24 cellular contexts compared by ENCODE assay signal in the genomic region with DNA sequence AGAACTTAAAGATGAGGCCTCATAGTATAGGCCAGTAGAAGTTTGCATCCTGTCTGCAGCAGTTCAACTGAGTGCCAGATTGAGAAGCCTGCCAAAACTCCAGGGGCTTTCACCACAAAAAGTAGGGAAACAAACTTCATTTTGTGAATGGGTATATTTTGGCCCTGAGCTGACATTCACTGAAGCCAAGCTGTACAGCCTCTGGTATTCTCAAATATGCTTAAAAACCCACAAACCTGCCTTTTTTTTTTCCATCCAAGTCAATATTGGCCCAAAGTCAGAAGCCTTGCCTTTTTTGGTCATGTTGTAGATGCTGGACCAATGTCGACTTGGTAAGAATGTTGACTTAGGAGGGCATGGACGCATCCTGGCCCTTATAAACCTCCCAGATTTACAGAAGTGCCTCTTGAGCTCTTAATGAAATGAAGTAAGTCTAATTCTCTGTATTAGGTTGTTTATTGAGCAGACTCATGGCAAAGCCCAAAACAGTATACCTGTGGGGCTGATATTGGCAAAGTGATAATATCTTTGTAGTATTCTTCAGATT.
DNase-seq lines count a peak whose midpoint lies in the region; ATAC-seq, FAIRE-seq and TF ChIP-seq lines count a peak whose summit lies in the region.
"Had no signal": no experiment of that assay in that cellular context is flagged by ENCODE, and none has a peak within 500 bp of the region (broad histone marks: within the 10 kb centered on the region; RNA-seq: fewer than 3 reads in every experiment).

No MANE protein-coding gene starts in this region.

- intact Hi-C loops in activated CD8-positive, alpha-beta T cell treated with anti-CD3 and anti-CD28 coated beads for 36 hours (cut with micrococcal nuclease): no loop called here
- intact Hi-C loops in CD8-positive, alpha-beta T cell (cut with DNase I, micrococcal nuclease): loop anchor here in 1 of 2 experiments (10.0 kb wide), 2 partner anchors 71 to 179 kb away; no protein-coding TSS in a partner anchor

- H3K36me3 ChIP-seq in CD8-positive, alpha-beta T cell (ENCODE audit: insufficient read depth, low read length): no peaks in the 10 kb centered on the region
- no peaks in the 10 kb centered on the region for H3K36me3 ChIP-seq in astrocyte (ENCODE audit: insufficient read depth, low read length)
- H3K36me3 ChIP-seq: SJCRH30 had no signal

- no peak overlapping the region for H3K4me3 Mint-ChIP-seq in activated CD8-positive, alpha-beta T cell treated with anti-CD3 and anti-CD28 coated beads for 36 hours
- H3K4me3 Mint-ChIP-seq in activated CD8-positive, alpha-beta T cell treated with anti-CD3 and anti-CD28 coated beads, Interleukin-2, amount 10 ng/mL, durations not matched to agents 7 days and 5 days: no peak overlapping the region
- no peak overlapping the region for H3K4me3 Mint-ChIP-seq in CD8-positive, alpha-beta T cell
- H3K4me3 Mint-ChIP-seq in astrocyte (ENCODE audit: unreplicated experiment): no peak overlapping the region
- H3K4me3 Mint-ChIP-seq in naive thymus-derived CD8-positive, alpha-beta T cell: peak overlapping the region in 8 of 10 donors; percentile 16 to 74 (median 50)
- H3K4me3 Mint-ChIP-seq: GM23338 had no signal

- no peak for FAIRE-seq in astrocyte (lab: Jason Lieb, UNC)
- FAIRE-seq: A204.1, GM12892, HTR-8/SVneo, RCC 7860 had no signal

- no peaks in the 10 kb centered on the region for H4K20me1 ChIP-seq in astrocyte (ENCODE audit: insufficient read depth, low read length)

- H3K27ac ChIP-seq in CD8-positive, alpha-beta T cell (ENCODE audit: low read depth, low read length): no peak overlapping the region
- no peak overlapping the region for H3K27ac ChIP-seq in astrocyte (ENCODE audit: low read depth, low read length)
- H3K27ac ChIP-seq: C4-2B, SJCRH30 had no signal

- no peaks in the 10 kb centered on the region for H3K27me3 ChIP-seq in CD8-positive, alpha-beta T cell (ENCODE audit: insufficient read depth, low read length)
- peaks cover 9% of the 10 kb centered on the region for H3K27me3 ChIP-seq in astrocyte (ENCODE audit: insufficient read depth, low read length)
- H3K27me3 ChIP-seq: SJCRH30 had no signal

- H3K36me3 Mint-ChIP-seq in activated CD8-positive, alpha-beta T cell treated with anti-CD3 and anti-CD28 coated beads for 36 hours (ENCODE audit: low read depth): peaks cover 13% of the 10 kb centered on the region
- peaks cover 15% of the 10 kb centered on the region for H3K36me3 Mint-ChIP-seq in activated CD8-positive, alpha-beta T cell treated with anti-CD3 and anti-CD28 coated beads, Interleukin-2, amount 10 ng/mL, durations not matched to agents 7 days and 5 days (ENCODE audit: low read depth)
- H3K36me3 Mint-ChIP-seq in CD8-positive, alpha-beta T cell: peaks cover 23% of the 10 kb centered on the region
- H3K36me3 Mint-ChIP-seq in astrocyte (ENCODE audit: low read depth, unreplicated experiment): no peaks in the 10 kb centered on the region
- H3K36me3 Mint-ChIP-seq in naive thymus-derived CD8-positive, alpha-beta T cell: peaks cover 0 to 19% (median 14%) of the 10 kb centered on the region in 3 donors

- H3K4me1 Mint-ChIP-seq in activated CD8-positive, alpha-beta T cell treated with anti-CD3 and anti-CD28 coated beads for 36 hours (ENCODE audit: low read depth): peaks cover 37% of the 10 kb centered on the region
- peaks cover 33% of the 10 kb centered on the region for H3K4me1 Mint-ChIP-seq in activated CD8-positive, alpha-beta T cell treated with anti-CD3 and anti-CD28 coated beads, Interleukin-2, amount 10 ng/mL, durations not matched to agents 7 days and 5 days (ENCODE audit: low read depth)
- H3K4me1 Mint-ChIP-seq in CD8-positive, alpha-beta T cell (ENCODE audit: low read depth): peaks cover 59% of the 10 kb centered on the region
- peaks cover 11% of the 10 kb centered on the region for H3K4me1 Mint-ChIP-seq in astrocyte (ENCODE audit: low read depth, unreplicated experiment)
- H3K4me1 Mint-ChIP-seq in naive thymus-derived CD8-positive, alpha-beta T cell: peaks cover 20 to 56% (median 50%) of the 10 kb centered on the region in 4 donors

- POLR2A ChIA-PET in activated CD8-positive, alpha-beta T cell treated with anti-CD3 and anti-CD28 coated beads for 36 hours (lab: Charles Lee): interaction anchor here (1.0 kb wide), 1 partner anchor 8 kb away, joined by 3 read pairs; no protein-coding TSS in a partner anchor
- POLR2A ChIA-PET in activated CD8-positive, alpha-beta T cell treated with anti-CD3 and anti-CD28 coated beads, Interleukin-2, amount 10 ng/mL, durations not matched to agents 7 days and 5 days (lab: Charles Lee): interaction anchor here (0.5 kb wide), 1 partner anchor 1904 kb away, joined by 3 read pairs; no protein-coding TSS in a partner anchor
- POLR2A ChIA-PET in CD8-positive, alpha-beta T cell (lab: Charles Lee): no interaction called here
- POLR2A ChIA-PET in naive thymus-derived CD8-positive, alpha-beta T cell (lab: Charles Lee): no interaction called here
- POLR2A ChIA-PET in HEK293T (lab: Yijun Ruan, JAX): no interaction called here

- no peaks in the 10 kb centered on the region for H3K27me3 Mint-ChIP-seq in activated CD8-positive, alpha-beta T cell treated with anti-CD3 and anti-CD28 coated beads for 36 hours
- H3K27me3 Mint-ChIP-seq in activated CD8-positive, alpha-beta T cell treated with anti-CD3 and anti-CD28 coated beads, Interleukin-2, amount 10 ng/mL, durations not matched to agents 7 days and 5 days (ENCODE audit: low read depth): no peaks in the 10 kb centered on the region
- no peaks in the 10 kb centered on the region for H3K27me3 Mint-ChIP-seq in CD8-positive, alpha-beta T cell (ENCODE audit: low read depth)
- no peaks in the 10 kb centered on the region for H3K27me3 Mint-ChIP-seq in astrocyte (ENCODE audit: low read depth, unreplicated experiment)
- H3K27me3 Mint-ChIP-seq in naive thymus-derived CD8-positive, alpha-beta T cell: no peaks in the 10 kb centered on the region

- CTCF ChIA-PET in activated CD8-positive, alpha-beta T cell treated with anti-CD3 and anti-CD28 coated beads for 36 hours (lab: Charles Lee): interaction anchor here (1.0 to 1.3 kb wide), 4 partner anchors 10 to 174 kb away, joined by 3 to 4 read pairs (median 4); no protein-coding TSS in a partner anchor
- CTCF ChIA-PET in activated CD8-positive, alpha-beta T cell treated with anti-CD3 and anti-CD28 coated beads, Interleukin-2, amount 10 ng/mL, durations not matched to agents 7 days and 5 days (lab: Charles Lee): interaction anchor here (1.0 to 1.5 kb wide), 2 partner anchors 10 to 102 kb away, joined by 3 to 4 read pairs; no protein-coding TSS in a partner anchor
- CTCF ChIA-PET in CD8-positive, alpha-beta T cell (lab: Charles Lee): interaction anchor here (0.8 to 1.2 kb wide), 2 partner anchors 78 to 319 kb away, joined by 3 read pairs; no protein-coding TSS in a partner anchor
- CTCF ChIA-PET in HEK293T (lab: Yijun Ruan, JAX): interaction anchor here (0.6 kb wide), 1 partner anchor 1248 kb away, joined by 3 read pairs; no protein-coding TSS in a partner anchor

- H3K79me2 ChIP-seq in astrocyte (ENCODE audit: insufficient read depth, low read length): no peaks in the 10 kb centered on the region

- H3K9me3 ChIP-seq in CD8-positive, alpha-beta T cell (ENCODE audit: low read length): no peaks in the 10 kb centered on the region
- no peaks in the 10 kb centered on the region for H3K9me3 ChIP-seq in astrocyte (ENCODE audit: insufficient read depth, low read depth, low read length)
- H3K9me3 ChIP-seq: SJCRH30 had no signal

- no peak overlapping the region for H2AFZ ChIP-seq in astrocyte (ENCODE audit: low read depth, low read length)
- H2AFZ ChIP-seq: GM23338 had no signal

- DNase-seq in activated CD8-positive, alpha-beta T cell treated with anti-CD3 and anti-CD28 coated beads for 36 hours: no peak
- DNase-seq in activated CD8-positive, alpha-beta T cell treated with anti-CD3 and anti-CD28 coated beads, Interleukin-2, amount 10 ng/mL, durations not matched to agents 7 days and 5 days: no peak
- DNase-seq in CD8-positive, alpha-beta T cell: no peak
- DNase-seq in astrocyte (ENCODE audit: low read depth) (peak; percentile 20), HEK293T (ENCODE audit: extremely low spot score) (no peak), GM03348 (ENCODE audit: low spot score) (no peak)
- peak in 1 of 10 donors; percentile 8 for DNase-seq in naive thymus-derived CD8-positive, alpha-beta T cell
- DNase-seq: COR-L47, DMS 273 treated with DMSO at 0.1 percent for 48 hours, HCEC 1CT, KG1, NCI-H1092 treated with DMSO at 0.1 percent for 48 hours, NCI-H1436 treated with DMSO at 0.1 percent for 48 hours, NCI-H1930, NCI-H510A, NCI-H774, SJCRH30 had no signal

- peak overlapping the region; percentile 38 for H3K27ac Mint-ChIP-seq in activated CD8-positive, alpha-beta T cell treated with anti-CD3 and anti-CD28 coated beads for 36 hours
- H3K27ac Mint-ChIP-seq in activated CD8-positive, alpha-beta T cell treated with anti-CD3 and anti-CD28 coated beads, Interleukin-2, amount 10 ng/mL, durations not matched to agents 7 days and 5 days: no peak overlapping the region
- peak overlapping the region; percentile 67 for H3K27ac Mint-ChIP-seq in CD8-positive, alpha-beta T cell
- no peak overlapping the region for H3K27ac Mint-ChIP-seq in astrocyte (ENCODE audit: unreplicated experiment)
- peak overlapping the region in 9 of 10 donors; percentile 38 to 88 (median 85) for H3K27ac Mint-ChIP-seq in naive thymus-derived CD8-positive, alpha-beta T cell
- H3K27ac Mint-ChIP-seq: GM23338 had no signal

- peaks cover 5% of the 10 kb centered on the region for H3K9me3 Mint-ChIP-seq in activated CD8-positive, alpha-beta T cell treated with anti-CD3 and anti-CD28 coated beads for 36 hours
- H3K9me3 Mint-ChIP-seq in activated CD8-positive, alpha-beta T cell treated with anti-CD3 and anti-CD28 coated beads, Interleukin-2, amount 10 ng/mL, durations not matched to agents 7 days and 5 days (ENCODE audit: insufficient read depth): no peaks in the 10 kb centered on the region
- H3K9me3 Mint-ChIP-seq in CD8-positive, alpha-beta T cell: peaks cover 5% of the 10 kb centered on the region
- no peaks in the 10 kb centered on the region for H3K9me3 Mint-ChIP-seq in astrocyte (ENCODE audit: unreplicated experiment)
- peaks cover 0 to 16% (median 6%) of the 10 kb centered on the region in 9 donors for H3K9me3 Mint-ChIP-seq in naive thymus-derived CD8-positive, alpha-beta T cell
- H3K9me3 Mint-ChIP-seq: GM23338 had no signal

- no peak overlapping the region for H3K4me3 ChIP-seq in CD8-positive, alpha-beta T cell (ENCODE audit: low read depth, low read length)
- no peak overlapping the region for H3K4me3 ChIP-seq in astrocyte (ENCODE audit: insufficient read depth, low read depth, low read length)
- H3K4me3 ChIP-seq: GM23338, SJCRH30 had no signal

- TF ChIP-seq CTCF in activated CD8-positive, alpha-beta T cell treated with anti-CD3 and anti-CD28 coated beads for 36 hours (IDR thresholded peaks at IDR 0.05): no peak
- no peak for TF ChIP-seq CTCF in CD8-positive, alpha-beta T cell (IDR thresholded peaks at IDR 0.05)
- TF ChIP-seq CTCF in astrocyte (IDR thresholded peaks at IDR 0.05; ENCODE audit: insufficient read depth, low read depth, low read length): no peak

- no peak overlapping the region for H3K4me2 ChIP-seq in astrocyte (ENCODE audit: low read length)
- H3K4me2 ChIP-seq: GM23338 had no signal

- ATAC-seq in activated CD8-positive, alpha-beta T cell treated with anti-CD3 and anti-CD28 coated beads for 36 hours: no peak
- no peak for ATAC-seq in activated CD8-positive, alpha-beta T cell treated with anti-CD3 and anti-CD28 coated beads, Interleukin-2, amount 10 ng/mL, durations not matched to agents 7 days and 5 days
- ATAC-seq in CD8-positive, alpha-beta T cell: no peak
- no peak for ATAC-seq in naive thymus-derived CD8-positive, alpha-beta T cell
- ATAC-seq in HG03045 (IDR thresholded peaks at IDR 0.05; ENCODE audit: unreplicated experiment): no peak
- ATAC-seq: GM23338 had no signal

- H3K9ac ChIP-seq in astrocyte (ENCODE audit: low read length): no peak overlapping the region

- peaks cover 30% of the 10 kb centered on the region for H3K4me1 ChIP-seq in CD8-positive, alpha-beta T cell (ENCODE audit: insufficient read depth, low read length)
- no peaks in the 10 kb centered on the region for H3K4me1 ChIP-seq in astrocyte (ENCODE audit: insufficient read depth, low read length)

Comparison
In these comparisons a context has a peak if more than half of its experiments do, and no peak if none do; other contexts are left out.
1. H3K27ac Mint-ChIP-seq: peak in activated CD8-positive, alpha-beta T cell treated with anti-CD3 and anti-CD28 coated beads for 36 hours (single experiment), CD8-positive, alpha-beta T cell (single experiment) and naive thymus-derived CD8-positive, alpha-beta T cell (9 of 10); none in activated CD8-positive, alpha-beta T cell treated with anti-CD3 and anti-CD28 coated beads, Interleukin-2, amount 10 ng/mL, durations not matched to agents 7 days and 5 days (single experiment) and astrocyte (single experiment).
2. H3K4me3 Mint-ChIP-seq: peak in naive thymus-derived CD8-positive, alpha-beta T cell (8 of 10); none in activated CD8-positive, alpha-beta T cell treated with anti-CD3 and anti-CD28 coated beads for 36 hours (single experiment), activated CD8-positive, alpha-beta T cell treated with anti-CD3 and anti-CD28 coated beads, Interleukin-2, amount 10 ng/mL, durations not matched to agents 7 days and 5 days (single experiment), CD8-positive, alpha-beta T cell (single experiment) and astrocyte (single experiment).
3. POLR2A ChIA-PET loops: an anchor here in activated CD8-positive, alpha-beta T cell treated with anti-CD3 and anti-CD28 coated beads for 36 hours (1.0 kb wide) and activated CD8-positive, alpha-beta T cell treated with anti-CD3 and anti-CD28 coated beads, Interleukin-2, amount 10 ng/mL, durations not matched to agents 7 days and 5 days (0.5 kb wide); none called in CD8-positive, alpha-beta T cell, naive thymus-derived CD8-positive, alpha-beta T cell and HEK293T.